32 cellular contexts compared by ENCODE assay signal in genomic region chr4:3070709-3071500, GRCh38. TPM values are rescaled to one million over a fixed set of nuclear protein-coding genes. Genes with fewer than 3 reads are reported as not detected.
DNase-seq lines count a peak whose midpoint lies in the region; ATAC-seq and TF ChIP-seq lines count a peak whose summit lies in the region.
"Had no signal": no experiment of that assay in that cellular context is flagged by ENCODE, and none has a peak within 500 bp of the region (broad histone marks: within the 10 kb centered on the region; RNA-seq: fewer than 3 reads in every experiment).

No MANE protein-coding gene starts in this region.

- no peak for TF ChIP-seq POLR2A in right lobe of liver (IDR thresholded peaks at IDR 0.05)

- DNase-seq in AG08396 (ENCODE audit: low spot score) (peak; percentile 32), GM03348 (ENCODE audit: low spot score) (peak; percentile 50), SW480 (ENCODE audit: low spot score) (peak; percentile 10), right lobe of liver (no peak), DMS114 treated with DMSO at 0.1 percent for 48 hours (lab: John Stamatoyannopoulos, UW; ENCODE audit: unreplicated experiment) (no peak), GM19240 (ENCODE audit: insufficient read length, low spot score) (no peak)
- no peak for DNase-seq in stimulated activated CD4-positive, alpha-beta T cell treated with anti-CD3 and anti-CD28 coated beads, Interleukin-15, amount 100 ng/mL, for 24 hours
- DNase-seq: activated CD4-positive, alpha-beta T cell treated with anti-CD3 and anti-CD28 coated beads for 48 hours; activated naive CD4-positive, alpha-beta T cell treated with anti-CD3 and anti-CD28 coated beads for 36 hours; activated T-cell treated with anti-CD3 and anti-CD28 coated beads, Interleukin-2, amount 50 U/mL, for 48 hours; amniotic stem cell; caudate nucleus; CD8-positive, alpha-beta memory T cell; dermis blood vessel endothelial cell; head of caudate nucleus; Kasumi-1; left ventricle myocardium inferior; NCI-H1092; NCI-H2081 treated with DMSO at 0.1 percent for 48 hours; NK-92 treated with Interleukin-12 subunit alpha and Interleukin-12 subunit beta, amount 100 ng/mL, for 24 hours; small intestine; stimulated activated CD4-positive, alpha-beta T cell treated with anti-CD3 and anti-CD28 coated beads, Interleukin-4, amount 100 ng/mL, for 1 hour; stimulated activated naive CD4-positive, alpha-beta T cell had no signal

- H3K4me1 ChIP-seq in right lobe of liver, result peaks cover 0 to 24% (median 10%) of the 10 kb centered on the region in 4 donors
- H3K4me1 ChIP-seq: SJCRH30 had no signal

- peak overlapping the region in 2 of 3 donors; percentile 17 to 34 for H3K27ac ChIP-seq in right lobe of liver
- H3K27ac ChIP-seq: left ventricle myocardium inferior, SJCRH30, thoracic aorta, vagina had no signal

- H3K9me3 ChIP-seq in right lobe of liver, result no peaks in the 10 kb centered on the region
- H3K9me3 ChIP-seq: SJCRH30, thoracic aorta, vagina had no signal

- no peak overlapping the region for H3K4me3 ChIP-seq in right lobe of liver
- H3K4me3 ChIP-seq: left ventricle myocardium inferior, SJCRH30, thoracic aorta, vagina had no signal

- ATAC-seq in right lobe of liver (no peak), GM18502 (IDR thresholded peaks at IDR 0.05; ENCODE audit: poor library complexity, unreplicated experiment) (no peak)
- ATAC-seq: HCT116, Panc1 had no signal

- WGBS in right lobe of liver (ENCODE audit: insufficient coverage, low coverage, low lambda C conversion rate, missing lambda C conversion rate), result 49% methylated on average over 3 of the region's 3 CpGs

- no peaks in the 10 kb centered on the region for H3K36me3 ChIP-seq in right lobe of liver
- H3K36me3 ChIP-seq: left ventricle myocardium inferior, SJCRH30, thoracic aorta, vagina had no signal

- no peaks in the 10 kb centered on the region for H3K27me3 ChIP-seq in right lobe of liver
- H3K27me3 ChIP-seq: SJCRH30, vagina had no signal

- TF ChIP-seq CTCF in right lobe of liver (IDR thresholded peaks at IDR 0.05), result no peak

- intact Hi-C loops in right lobe of liver (cut with DNase I), result no loop called here

RNA-seq across cellular contexts. Expression of gene HTT-AS, which starts 3.4 kb away (rescaled TPM):
- not detected for total RNA-seq in right lobe of liver
- total RNA-seq: activated naive CD4-positive, alpha-beta T cell treated with anti-CD3 and anti-CD28 coated beads for 36 hours; CD8-positive, alpha-beta memory T cell; dermis blood vessel endothelial cell; left ventricle myocardium inferior; mononuclear cell; NCI-H460; pulmonary artery endothelial cell; SJCRH30; thoracic aorta; vagina had no signal

RNA-seq across cellular contexts. Expression of gene HTT, which starts 3.6 kb away (rescaled TPM):
- 10 to 100 TPM; 25.5 to 37.8 (median 30.3) TPM for total RNA-seq in right lobe of liver

Comparison
In these comparisons a context has a peak if more than half of its experiments do, and no peak if none do; other contexts are left out.
1. DNase-seq: peak in AG08396 (single experiment), GM03348 (single experiment) and SW480 (single experiment); none in right lobe of liver (0 of 3), stimulated activated CD4-positive, alpha-beta T cell treated with anti-CD3 and anti-CD28 coated beads, Interleukin-15, amount 100 ng/mL, for 24 hours (single experiment), DMS114 treated with DMSO at 0.1 percent for 48 hours (single experiment) and GM19240 (single experiment).